ENCODE assay signal across 1 cellular context in the genomic region with DNA sequence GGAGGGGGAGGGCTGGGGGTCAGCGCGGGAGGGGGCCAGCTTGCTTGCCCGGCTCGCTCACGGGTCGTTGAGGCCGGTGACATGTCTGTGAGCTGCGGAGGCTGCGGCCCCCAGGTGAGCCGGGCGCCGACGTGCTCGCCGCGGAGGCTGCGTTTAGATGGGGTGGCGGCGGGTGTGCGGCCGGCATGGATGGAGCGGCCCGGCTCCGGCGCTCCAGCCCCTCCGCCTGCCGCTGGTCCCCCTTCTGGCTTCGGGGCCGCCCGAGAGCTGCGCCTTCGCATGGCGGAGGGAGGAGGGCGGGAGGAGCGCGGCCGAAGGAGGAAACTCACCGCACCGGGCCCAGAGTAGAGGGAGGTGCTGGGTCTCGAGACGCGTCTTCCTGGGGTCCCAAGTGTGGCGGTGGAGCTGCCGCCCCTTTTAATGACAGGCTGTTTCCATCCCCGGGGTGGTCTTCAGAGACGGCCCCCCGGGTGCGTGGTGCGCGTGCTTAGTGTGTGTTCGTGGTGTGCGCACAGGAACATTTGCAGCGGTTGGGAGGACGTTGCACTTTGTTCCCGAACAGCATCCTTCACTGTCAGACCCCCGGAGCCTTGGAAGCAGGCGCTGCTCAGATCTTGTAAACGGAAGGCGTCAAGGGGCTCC.
TF ChIP-seq lines count a peak whose summit lies in the region.

A gene with protein sequence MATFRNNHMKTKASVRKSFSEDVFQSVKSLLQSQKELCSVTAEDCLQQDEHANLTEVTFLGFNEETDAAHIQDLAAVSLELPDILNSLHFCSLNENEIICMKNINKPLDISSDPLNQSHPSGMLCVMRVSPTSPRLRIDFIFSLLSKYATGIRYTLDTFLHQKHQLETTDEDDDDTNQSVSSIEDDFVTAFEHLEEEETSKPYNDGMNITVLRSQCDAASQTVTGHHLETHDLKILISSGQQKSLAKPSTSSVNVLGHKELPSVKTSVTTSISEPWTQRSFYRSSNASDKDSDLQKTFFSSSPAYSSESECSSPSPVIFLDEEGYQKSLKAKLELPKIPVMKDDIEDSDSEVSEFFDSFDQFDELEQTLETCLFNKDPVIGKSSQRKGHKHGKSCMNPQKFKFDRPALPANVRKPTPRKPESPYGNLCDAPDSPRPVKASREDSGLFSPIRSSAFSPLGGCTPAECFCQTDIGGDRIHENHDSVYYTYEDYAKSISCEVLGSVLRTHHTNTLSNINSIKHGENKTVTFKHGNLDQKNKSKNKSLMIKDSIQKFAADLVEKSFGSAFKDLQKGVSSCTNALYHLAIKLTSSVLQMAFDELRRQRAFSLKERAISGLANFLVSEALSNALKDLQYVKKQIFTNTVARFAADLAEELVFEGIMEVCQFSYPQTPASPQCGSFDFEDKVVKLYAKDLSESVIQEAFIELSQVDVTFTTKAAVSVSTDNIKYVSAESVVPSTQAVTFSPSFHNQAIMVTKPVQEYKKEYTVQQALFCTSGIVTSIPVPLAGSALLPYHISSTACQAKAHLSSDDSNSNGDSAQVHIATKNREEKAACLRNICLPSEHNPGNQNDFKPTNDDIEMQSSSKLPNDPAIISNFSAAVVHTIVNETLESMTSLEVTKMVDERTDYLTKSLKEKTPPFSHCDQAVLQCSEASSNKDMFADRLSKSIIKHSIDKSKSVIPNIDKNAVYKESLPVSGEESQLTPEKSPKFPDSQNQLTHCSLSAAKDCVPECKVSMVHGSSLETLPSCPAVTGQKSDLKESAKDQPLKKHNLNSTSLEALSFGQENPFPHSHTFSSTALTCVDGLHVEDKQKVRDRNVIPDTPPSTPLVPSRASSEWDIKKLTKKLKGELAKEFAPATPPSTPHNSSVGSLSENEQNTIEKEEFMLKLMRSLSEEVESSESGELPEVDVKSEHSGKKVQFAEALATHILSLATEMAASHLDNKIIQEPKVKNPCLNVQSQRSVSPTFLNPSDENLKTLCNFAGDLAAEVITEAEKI (N-terminal part only) (plus strand): TSS at position 38 of the 642 bp plus-strand sequence. CDS start 14,197 bp downstream, outside the sequence.

TF ChIP-seq in K562, 482 proteins besides CTCF, POLR2A, EP300 and RAD21 (continued from another document and continues in another):
- TF ChIP-seq, protein P1, sequence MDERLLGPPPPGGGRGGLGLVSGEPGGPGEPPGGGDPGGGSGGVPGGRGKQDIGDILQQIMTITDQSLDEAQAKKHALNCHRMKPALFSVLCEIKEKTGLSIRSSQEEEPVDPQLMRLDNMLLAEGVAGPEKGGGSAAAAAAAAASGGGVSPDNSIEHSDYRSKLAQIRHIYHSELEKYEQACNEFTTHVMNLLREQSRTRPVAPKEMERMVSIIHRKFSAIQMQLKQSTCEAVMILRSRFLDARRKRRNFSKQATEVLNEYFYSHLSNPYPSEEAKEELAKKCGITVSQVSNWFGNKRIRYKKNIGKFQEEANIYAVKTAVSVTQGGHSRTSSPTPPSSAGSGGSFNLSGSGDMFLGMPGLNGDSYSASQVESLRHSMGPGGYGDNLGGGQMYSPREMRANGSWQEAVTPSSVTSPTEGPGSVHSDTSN (CRISPR knock-in tag; IDR thresholded peaks at IDR 0.05; ENCODE audit: low read depth) = no peak
- TF ChIP-seq, protein P1 (tag; conservative IDR thresholded peaks at IDR 0.05; ENCODE audit: low read depth) = peak; percentile 42; the same call in 1 of the 2 replicates
- TF ChIP-seq, protein P2, sequence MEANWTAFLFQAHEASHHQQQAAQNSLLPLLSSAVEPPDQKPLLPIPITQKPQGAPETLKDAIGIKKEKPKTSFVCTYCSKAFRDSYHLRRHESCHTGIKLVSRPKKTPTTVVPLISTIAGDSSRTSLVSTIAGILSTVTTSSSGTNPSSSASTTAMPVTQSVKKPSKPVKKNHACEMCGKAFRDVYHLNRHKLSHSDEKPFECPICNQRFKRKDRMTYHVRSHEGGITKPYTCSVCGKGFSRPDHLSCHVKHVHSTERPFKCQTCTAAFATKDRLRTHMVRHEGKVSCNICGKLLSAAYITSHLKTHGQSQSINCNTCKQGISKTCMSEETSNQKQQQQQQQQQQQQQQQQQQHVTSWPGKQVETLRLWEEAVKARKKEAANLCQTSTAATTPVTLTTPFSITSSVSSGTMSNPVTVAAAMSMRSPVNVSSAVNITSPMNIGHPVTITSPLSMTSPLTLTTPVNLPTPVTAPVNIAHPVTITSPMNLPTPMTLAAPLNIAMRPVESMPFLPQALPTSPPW (CRISPR knock-in tag; IDR thresholded peaks at IDR 0.05) = peak; percentile 95
- TF ChIP-seq, protein P3, sequence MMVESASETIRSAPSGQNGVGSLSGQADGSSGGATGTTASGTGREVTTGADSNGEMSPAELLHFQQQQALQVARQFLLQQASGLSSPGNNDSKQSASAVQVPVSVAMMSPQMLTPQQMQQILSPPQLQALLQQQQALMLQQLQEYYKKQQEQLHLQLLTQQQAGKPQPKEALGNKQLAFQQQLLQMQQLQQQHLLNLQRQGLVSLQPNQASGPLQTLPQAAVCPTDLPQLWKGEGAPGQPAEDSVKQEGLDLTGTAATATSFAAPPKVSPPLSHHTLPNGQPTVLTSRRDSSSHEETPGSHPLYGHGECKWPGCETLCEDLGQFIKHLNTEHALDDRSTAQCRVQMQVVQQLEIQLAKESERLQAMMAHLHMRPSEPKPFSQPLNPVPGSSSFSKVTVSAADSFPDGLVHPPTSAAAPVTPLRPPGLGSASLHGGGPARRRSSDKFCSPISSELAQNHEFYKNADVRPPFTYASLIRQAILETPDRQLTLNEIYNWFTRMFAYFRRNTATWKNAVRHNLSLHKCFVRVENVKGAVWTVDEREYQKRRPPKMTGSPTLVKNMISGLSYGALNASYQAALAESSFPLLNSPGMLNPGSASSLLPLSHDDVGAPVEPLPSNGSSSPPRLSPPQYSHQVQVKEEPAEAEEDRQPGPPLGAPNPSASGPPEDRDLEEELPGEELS (CRISPR knock-in tag; IDR thresholded peaks at IDR 0.05; ENCODE audit: borderline replicate concordance) = peak; percentile 49; the same call in 1 of the 2 replicates
- TF ChIP-seq ZNF263 (CRISPR knock-in tag; IDR thresholded peaks at IDR 0.05; ENCODE audit: borderline replicate concordance) = peak; percentile 97
- no peak for TF ChIP-seq ZNF778 (CRISPR knock-in tag; IDR thresholded peaks at IDR 0.05)
- TF ChIP-seq SMC3 (conservative IDR thresholded peaks at IDR 0.05; ENCODE audit: insufficient read depth, low read depth, low read length) = no peak
- TF ChIP-seq, protein P4, sequence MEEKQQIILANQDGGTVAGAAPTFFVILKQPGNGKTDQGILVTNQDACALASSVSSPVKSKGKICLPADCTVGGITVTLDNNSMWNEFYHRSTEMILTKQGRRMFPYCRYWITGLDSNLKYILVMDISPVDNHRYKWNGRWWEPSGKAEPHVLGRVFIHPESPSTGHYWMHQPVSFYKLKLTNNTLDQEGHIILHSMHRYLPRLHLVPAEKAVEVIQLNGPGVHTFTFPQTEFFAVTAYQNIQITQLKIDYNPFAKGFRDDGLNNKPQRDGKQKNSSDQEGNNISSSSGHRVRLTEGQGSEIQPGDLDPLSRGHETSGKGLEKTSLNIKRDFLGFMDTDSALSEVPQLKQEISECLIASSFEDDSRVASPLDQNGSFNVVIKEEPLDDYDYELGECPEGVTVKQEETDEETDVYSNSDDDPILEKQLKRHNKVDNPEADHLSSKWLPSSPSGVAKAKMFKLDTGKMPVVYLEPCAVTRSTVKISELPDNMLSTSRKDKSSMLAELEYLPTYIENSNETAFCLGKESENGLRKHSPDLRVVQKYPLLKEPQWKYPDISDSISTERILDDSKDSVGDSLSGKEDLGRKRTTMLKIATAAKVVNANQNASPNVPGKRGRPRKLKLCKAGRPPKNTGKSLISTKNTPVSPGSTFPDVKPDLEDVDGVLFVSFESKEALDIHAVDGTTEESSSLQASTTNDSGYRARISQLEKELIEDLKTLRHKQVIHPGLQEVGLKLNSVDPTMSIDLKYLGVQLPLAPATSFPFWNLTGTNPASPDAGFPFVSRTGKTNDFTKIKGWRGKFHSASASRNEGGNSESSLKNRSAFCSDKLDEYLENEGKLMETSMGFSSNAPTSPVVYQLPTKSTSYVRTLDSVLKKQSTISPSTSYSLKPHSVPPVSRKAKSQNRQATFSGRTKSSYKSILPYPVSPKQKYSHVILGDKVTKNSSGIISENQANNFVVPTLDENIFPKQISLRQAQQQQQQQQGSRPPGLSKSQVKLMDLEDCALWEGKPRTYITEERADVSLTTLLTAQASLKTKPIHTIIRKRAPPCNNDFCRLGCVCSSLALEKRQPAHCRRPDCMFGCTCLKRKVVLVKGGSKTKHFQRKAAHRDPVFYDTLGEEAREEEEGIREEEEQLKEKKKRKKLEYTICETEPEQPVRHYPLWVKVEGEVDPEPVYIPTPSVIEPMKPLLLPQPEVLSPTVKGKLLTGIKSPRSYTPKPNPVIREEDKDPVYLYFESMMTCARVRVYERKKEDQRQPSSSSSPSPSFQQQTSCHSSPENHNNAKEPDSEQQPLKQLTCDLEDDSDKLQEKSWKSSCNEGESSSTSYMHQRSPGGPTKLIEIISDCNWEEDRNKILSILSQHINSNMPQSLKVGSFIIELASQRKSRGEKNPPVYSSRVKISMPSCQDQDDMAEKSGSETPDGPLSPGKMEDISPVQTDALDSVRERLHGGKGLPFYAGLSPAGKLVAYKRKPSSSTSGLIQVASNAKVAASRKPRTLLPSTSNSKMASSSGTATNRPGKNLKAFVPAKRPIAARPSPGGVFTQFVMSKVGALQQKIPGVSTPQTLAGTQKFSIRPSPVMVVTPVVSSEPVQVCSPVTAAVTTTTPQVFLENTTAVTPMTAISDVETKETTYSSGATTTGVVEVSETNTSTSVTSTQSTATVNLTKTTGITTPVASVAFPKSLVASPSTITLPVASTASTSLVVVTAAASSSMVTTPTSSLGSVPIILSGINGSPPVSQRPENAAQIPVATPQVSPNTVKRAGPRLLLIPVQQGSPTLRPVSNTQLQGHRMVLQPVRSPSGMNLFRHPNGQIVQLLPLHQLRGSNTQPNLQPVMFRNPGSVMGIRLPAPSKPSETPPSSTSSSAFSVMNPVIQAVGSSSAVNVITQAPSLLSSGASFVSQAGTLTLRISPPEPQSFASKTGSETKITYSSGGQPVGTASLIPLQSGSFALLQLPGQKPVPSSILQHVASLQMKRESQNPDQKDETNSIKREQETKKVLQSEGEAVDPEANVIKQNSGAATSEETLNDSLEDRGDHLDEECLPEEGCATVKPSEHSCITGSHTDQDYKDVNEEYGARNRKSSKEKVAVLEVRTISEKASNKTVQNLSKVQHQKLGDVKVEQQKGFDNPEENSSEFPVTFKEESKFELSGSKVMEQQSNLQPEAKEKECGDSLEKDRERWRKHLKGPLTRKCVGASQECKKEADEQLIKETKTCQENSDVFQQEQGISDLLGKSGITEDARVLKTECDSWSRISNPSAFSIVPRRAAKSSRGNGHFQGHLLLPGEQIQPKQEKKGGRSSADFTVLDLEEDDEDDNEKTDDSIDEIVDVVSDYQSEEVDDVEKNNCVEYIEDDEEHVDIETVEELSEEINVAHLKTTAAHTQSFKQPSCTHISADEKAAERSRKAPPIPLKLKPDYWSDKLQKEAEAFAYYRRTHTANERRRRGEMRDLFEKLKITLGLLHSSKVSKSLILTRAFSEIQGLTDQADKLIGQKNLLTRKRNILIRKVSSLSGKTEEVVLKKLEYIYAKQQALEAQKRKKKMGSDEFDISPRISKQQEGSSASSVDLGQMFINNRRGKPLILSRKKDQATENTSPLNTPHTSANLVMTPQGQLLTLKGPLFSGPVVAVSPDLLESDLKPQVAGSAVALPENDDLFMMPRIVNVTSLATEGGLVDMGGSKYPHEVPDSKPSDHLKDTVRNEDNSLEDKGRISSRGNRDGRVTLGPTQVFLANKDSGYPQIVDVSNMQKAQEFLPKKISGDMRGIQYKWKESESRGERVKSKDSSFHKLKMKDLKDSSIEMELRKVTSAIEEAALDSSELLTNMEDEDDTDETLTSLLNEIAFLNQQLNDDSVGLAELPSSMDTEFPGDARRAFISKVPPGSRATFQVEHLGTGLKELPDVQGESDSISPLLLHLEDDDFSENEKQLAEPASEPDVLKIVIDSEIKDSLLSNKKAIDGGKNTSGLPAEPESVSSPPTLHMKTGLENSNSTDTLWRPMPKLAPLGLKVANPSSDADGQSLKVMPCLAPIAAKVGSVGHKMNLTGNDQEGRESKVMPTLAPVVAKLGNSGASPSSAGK (IDR thresholded peaks at IDR 0.05) = peak; percentile 55
- TF ChIP-seq, protein P5, sequence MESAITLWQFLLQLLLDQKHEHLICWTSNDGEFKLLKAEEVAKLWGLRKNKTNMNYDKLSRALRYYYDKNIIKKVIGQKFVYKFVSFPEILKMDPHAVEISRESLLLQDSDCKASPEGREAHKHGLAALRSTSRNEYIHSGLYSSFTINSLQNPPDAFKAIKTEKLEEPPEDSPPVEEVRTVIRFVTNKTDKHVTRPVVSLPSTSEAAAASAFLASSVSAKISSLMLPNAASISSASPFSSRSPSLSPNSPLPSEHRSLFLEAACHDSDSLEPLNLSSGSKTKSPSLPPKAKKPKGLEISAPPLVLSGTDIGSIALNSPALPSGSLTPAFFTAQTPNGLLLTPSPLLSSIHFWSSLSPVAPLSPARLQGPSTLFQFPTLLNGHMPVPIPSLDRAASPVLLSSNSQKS (CRISPR knock-in tag; IDR thresholded peaks at IDR 0.05) = no peak
- peak; percentile 82 for TF ChIP-seq RBFOX2 (IDR thresholded peaks at IDR 0.05; ENCODE audit: low read depth, low read length)
- TF ChIP-seq FOXA3 (CRISPR knock-in tag; conservative IDR thresholded peaks at IDR 0.05 in 1 of 2, IDR thresholded peaks at IDR 0.05 in 1 of 2) = no peak
- peak; percentile 53; the same call in 1 of the 2 replicates for TF ChIP-seq SUPT5H (IDR thresholded peaks at IDR 0.05)
- TF ChIP-seq GABPA (tag; conservative IDR thresholded peaks at IDR 0.05; ENCODE audit: low read depth) = peak; percentile 62
- TF ChIP-seq, protein P6, sequence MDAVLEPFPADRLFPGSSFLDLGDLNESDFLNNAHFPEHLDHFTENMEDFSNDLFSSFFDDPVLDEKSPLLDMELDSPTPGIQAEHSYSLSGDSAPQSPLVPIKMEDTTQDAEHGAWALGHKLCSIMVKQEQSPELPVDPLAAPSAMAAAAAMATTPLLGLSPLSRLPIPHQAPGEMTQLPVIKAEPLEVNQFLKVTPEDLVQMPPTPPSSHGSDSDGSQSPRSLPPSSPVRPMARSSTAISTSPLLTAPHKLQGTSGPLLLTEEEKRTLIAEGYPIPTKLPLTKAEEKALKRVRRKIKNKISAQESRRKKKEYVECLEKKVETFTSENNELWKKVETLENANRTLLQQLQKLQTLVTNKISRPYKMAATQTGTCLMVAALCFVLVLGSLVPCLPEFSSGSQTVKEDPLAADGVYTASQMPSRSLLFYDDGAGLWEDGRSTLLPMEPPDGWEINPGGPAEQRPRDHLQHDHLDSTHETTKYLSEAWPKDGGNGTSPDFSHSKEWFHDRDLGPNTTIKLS (IDR thresholded peaks at IDR 0.05; ENCODE audit: borderline replicate concordance, low read depth) = peak; percentile 16; the same call in 1 of the 2 replicates
- TF ChIP-seq, protein P7, sequence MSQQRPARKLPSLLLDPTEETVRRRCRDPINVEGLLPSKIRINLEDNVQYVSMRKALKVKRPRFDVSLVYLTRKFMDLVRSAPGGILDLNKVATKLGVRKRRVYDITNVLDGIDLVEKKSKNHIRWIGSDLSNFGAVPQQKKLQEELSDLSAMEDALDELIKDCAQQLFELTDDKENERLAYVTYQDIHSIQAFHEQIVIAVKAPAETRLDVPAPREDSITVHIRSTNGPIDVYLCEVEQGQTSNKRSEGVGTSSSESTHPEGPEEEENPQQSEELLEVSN (IDR thresholded peaks at IDR 0.05; ENCODE audit: borderline replicate concordance in 1 of 2, extremely low read depth in 1 of 2, insufficient read depth in 1 of 2, insufficient read length in 1 of 2, low read depth in 1 of 2, low read length in 1 of 2, poor library complexity in 1 of 2, severe bottlenecking in 1 of 2) = peak; percentile 24 to 75
- TF ChIP-seq ZBTB1 (CRISPR knock-in tag; IDR thresholded peaks at IDR 0.05; ENCODE audit: borderline replicate concordance, low read depth) = 0 out of 2 replicates have a peak, but pooled peaks have one; percentile 60
